20 cellular contexts compared by ENCODE assay signal in the genomic region with DNA sequence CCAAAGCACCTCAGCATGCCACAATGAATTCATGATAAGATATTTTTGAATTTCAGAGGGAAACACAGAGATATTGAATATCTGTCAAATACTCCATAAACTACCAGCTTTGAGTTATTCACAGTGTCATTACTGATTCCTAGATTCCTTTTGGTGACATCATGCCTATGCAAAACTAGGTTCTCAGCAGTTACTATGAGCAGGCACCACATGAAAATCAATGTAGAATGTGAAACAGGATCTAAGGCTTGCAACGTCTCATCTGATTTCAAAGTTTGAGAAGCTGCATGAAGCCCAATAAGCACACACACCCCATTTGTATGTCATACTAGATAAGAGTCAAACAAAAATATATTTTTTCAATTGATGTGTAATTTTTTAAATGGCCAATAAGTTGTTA.
DNase-seq lines count a peak whose midpoint lies in the region; ATAC-seq and TF ChIP-seq lines count a peak whose summit lies in the region.
"Had no signal": no experiment of that assay in that cellular context is flagged by ENCODE, and none has a peak within 500 bp of the region (broad histone marks: within the 10 kb centered on the region; RNA-seq: fewer than 3 reads in every experiment).

No MANE protein-coding gene starts in this region.

- no peak overlapping the region for H4K5ac ChIP-seq in mesendoderm (ENCODE audit: low read length)

- H3K4me1 ChIP-seq in HCT116 (ENCODE audit: control insufficient read depth in 1 of 2, insufficient read depth in 2 of 2, low read length in 2 of 2), result peaks cover 62 to 69% of the 10 kb centered on the region in 2 experiments
- H3K4me1 ChIP-seq in mesendoderm (ENCODE audit: control insufficient read depth, low read depth, low read length), result no peaks in the 10 kb centered on the region
- H3K4me1 ChIP-seq: BLaER1 had no signal

- H3K4me3 ChIP-seq in HCT116 (replicated peaks in 1 of 2; ENCODE audit: low read depth in 1 of 2, low read length in 2 of 2), result no peak overlapping the region
- H3K4me3 ChIP-seq in choroid plexus epithelial cell (ENCODE audit: low read depth, low read length), result no peak overlapping the region
- no peak overlapping the region for H3K4me3 ChIP-seq in mesendoderm (ENCODE audit: low read length)
- H3K4me3 ChIP-seq: BLaER1, GM12878, GM23338 had no signal

- H2BK5ac ChIP-seq in mesendoderm (ENCODE audit: low read length), result no peak overlapping the region

- intact Hi-C loops in HCT116 (cut with micrococcal nuclease), result no loop called here

- POLR2A ChIA-PET in HCT116 (lab: Charles Lee), result interaction anchor here (0.6 kb wide), 1 partner anchor 428 kb away, joined by 4 read pairs; no protein-coding TSS in a partner anchor

- WGBS in mesendoderm (ENCODE audit: extremely low coverage, insufficient coverage, low lambda C conversion rate), result no CpG with 5 or more reads among the region's 1 CpG

- H3K27ac ChIP-seq in HCT116 (ENCODE audit: low read depth, low read length) (peak overlapping the region; percentile 92; the same call in 1 of the 2 replicates), mesendoderm (ENCODE audit: low read depth, low read length) (no peak overlapping the region)
- H3K27ac ChIP-seq: BLaER1, C4-2B had no signal

- no peaks in the 10 kb centered on the region for H3K9me3 ChIP-seq in HCT116 (ENCODE audit: control insufficient read depth in 1 of 2, insufficient read depth in 1 of 2, low read depth in 1 of 2, low read length in 2 of 2)
- H3K9me3 ChIP-seq: BLaER1, Caco-2 had no signal

- no peak overlapping the region for H3K4me2 ChIP-seq in HCT116 (ENCODE audit: low read length)
- H3K4me2 ChIP-seq in mesendoderm (ENCODE audit: low read length), result no peak overlapping the region
- H3K4me2 ChIP-seq: BLaER1, GM23338 had no signal

- RAD21 ChIA-PET in HCT116 (lab: Charles Lee; ENCODE audit: low non-redundant PET in 1 of 2, low total read pairs in 2 of 2, uncharacterized antibody in 2 of 2, unreplicated experiment in 2 of 2), result no interaction called here

- H2BK120ac ChIP-seq in mesendoderm (ENCODE audit: low read depth, low read length), result no peak overlapping the region

- DNase-seq in HCT116 (ENCODE audit: low read depth, low spot score) (no peak), LHCN-M2 (ENCODE audit: low read depth) (peak; percentile 24), choroid plexus epithelial cell (ENCODE audit: low read depth) (peak; percentile 54), mesendoderm (peak; percentile 15), AG08395 (ENCODE audit: low spot score) (no peak), SW 1271 (lab: John Stamatoyannopoulos, UW) (no peak)
- no peak for DNase-seq in activated naive CD4-positive, alpha-beta T cell treated with anti-CD3 and anti-CD28 coated beads, Interleukin-2, amount 50 U/mL, for 16 hours
- DNase-seq: Caco-2; CD4-positive, CD25-positive, alpha-beta regulatory T cell; CD8-positive, alpha-beta T cell; DMS153; DND-41; GDM1; H9; HFFc6 had no signal

- no peak for TF ChIP-seq CTCF in HCT116 (IDR thresholded peaks at IDR 0.05 in 2 of 3, conservative IDR thresholded peaks at IDR 0.05 in 1 of 3; ENCODE audit: borderline replicate concordance in 1 of 3, insufficient read depth in 1 of 3, low read depth in 2 of 3, low read length in 2 of 3)
- TF ChIP-seq CTCF in choroid plexus epithelial cell (conservative IDR thresholded peaks at IDR 0.05; ENCODE audit: low read depth, low read length), result no peak

- TF ChIP-seq POLR2A in HCT116 (IDR thresholded peaks at IDR 0.05; ENCODE audit: borderline replicate concordance, extremely low read depth, insufficient read depth, insufficient read length), result no peak

- no peak overlapping the region for H3K23ac ChIP-seq in mesendoderm (ENCODE audit: low read length)

- no peak overlapping the region for H3K56ac ChIP-seq in mesendoderm (ENCODE audit: low read length)

- H3K9ac ChIP-seq in HCT116 (ENCODE audit: low read length) (no peak overlapping the region), mesendoderm (ENCODE audit: low read length) (no peak overlapping the region)
- H3K9ac ChIP-seq: BLaER1 had no signal

- no peak overlapping the region for H2AFZ ChIP-seq in HCT116 (ENCODE audit: low read depth, low read length, poor library complexity, severe bottlenecking)
- H2AFZ ChIP-seq: GM23338 had no signal

- no TSS peak for BruUV-seq in HCT116 (replicated peaks; lab: Mats Ljungman, UMichigan)

- no peak overlapping the region for H4K8ac ChIP-seq in mesendoderm (ENCODE audit: low read depth, low read length)

- H2BK15ac ChIP-seq in mesendoderm (replicated peaks; ENCODE audit: low read depth), result no peak overlapping the region

- H3K27me3 ChIP-seq in HCT116 (ENCODE audit: insufficient read depth, low read length), result no peaks in the 10 kb centered on the region
- H3K27me3 ChIP-seq in mesendoderm (ENCODE audit: insufficient read depth, low read length, poor library complexity), result no peaks in the 10 kb centered on the region
- H3K27me3 ChIP-seq: BLaER1 had no signal

- no peak for TF ChIP-seq RAD21 in HCT116 (IDR thresholded peaks at IDR 0.05; ENCODE audit: low read depth)

- H3K18ac ChIP-seq in mesendoderm (ENCODE audit: low read length), result no peak overlapping the region

- CTCF ChIA-PET in HCT116 (lab: Charles Lee), result no interaction called here

- no peaks in the 10 kb centered on the region for H3K79me1 ChIP-seq in mesendoderm (ENCODE audit: low read length)

- ATAC-seq in HCT116, result no peak
- no peak for ATAC-seq in SK-N-SH treated with all-trans-retinoic acid at 6 μM for 48 hours
- ATAC-seq: CD8-positive, alpha-beta T cell; GM12878; GM23338 had no signal

- H3K4ac ChIP-seq in mesendoderm (ENCODE audit: low read depth, low read length), result no peak overlapping the region

- H3K9me2 ChIP-seq in HCT116 (ENCODE audit: insufficient read depth), result no peaks in the 10 kb centered on the region

- no peaks in the 10 kb centered on the region for H3K36me3 ChIP-seq in HCT116 (ENCODE audit: control insufficient read depth in 1 of 2, insufficient read depth in 2 of 2, low read length in 2 of 2)
- no peaks in the 10 kb centered on the region for H3K36me3 ChIP-seq in mesendoderm (ENCODE audit: control insufficient read depth, insufficient read depth, low read length)
- H3K36me3 ChIP-seq: BLaER1 had no signal

- H4K20me1 ChIP-seq in HCT116 (ENCODE audit: insufficient read depth), result no peaks in the 10 kb centered on the region
- H4K20me1 ChIP-seq: BLaER1 had no signal

- no peaks in the 10 kb centered on the region for H3K79me2 ChIP-seq in HCT116 (ENCODE audit: insufficient read depth, low read length)
- no peaks in the 10 kb centered on the region for H3K79me2 ChIP-seq in mesendoderm (ENCODE audit: control insufficient read depth, insufficient read depth, low read length)

- no peak overlapping the region for H2AK5ac ChIP-seq in mesendoderm (ENCODE audit: low read length)

TF ChIP-seq in HCT116, 20 proteins besides CTCF, POLR2A, EP300 and RAD21:
- TF ChIP-seq CEBPB (IDR thresholded peaks at IDR 0.05; ENCODE audit: low read depth), result peak; percentile 25; the same call in 1 of the 2 replicates
- TF ChIP-seq EZH2 (IDR thresholded peaks at IDR 0.05), result no peak

TF ChIP-seq in SK-N-SH treated with all-trans-retinoic acid at 6 μM for 48 hours, 23 proteins besides CTCF, POLR2A, EP300 and RAD21 (continues in another document):
- TF ChIP-seq ZC3H10 (CRISPR knock-in tag; IDR thresholded peaks at IDR 0.05) (no peak), ZFP30 (CRISPR knock-in tag; IDR thresholded peaks at IDR 0.05) (no peak), ISL1 (CRISPR knock-in tag; IDR thresholded peaks at IDR 0.05) (no peak), PPARA (CRISPR knock-in tag; IDR thresholded peaks at IDR 0.05; ENCODE audit: borderline replicate concordance) (no peak), ZNF565 (CRISPR knock-in tag; conservative IDR thresholded peaks at IDR 0.05; ENCODE audit: low read depth) (no peak)
- TF ChIP-seq, protein P1, sequence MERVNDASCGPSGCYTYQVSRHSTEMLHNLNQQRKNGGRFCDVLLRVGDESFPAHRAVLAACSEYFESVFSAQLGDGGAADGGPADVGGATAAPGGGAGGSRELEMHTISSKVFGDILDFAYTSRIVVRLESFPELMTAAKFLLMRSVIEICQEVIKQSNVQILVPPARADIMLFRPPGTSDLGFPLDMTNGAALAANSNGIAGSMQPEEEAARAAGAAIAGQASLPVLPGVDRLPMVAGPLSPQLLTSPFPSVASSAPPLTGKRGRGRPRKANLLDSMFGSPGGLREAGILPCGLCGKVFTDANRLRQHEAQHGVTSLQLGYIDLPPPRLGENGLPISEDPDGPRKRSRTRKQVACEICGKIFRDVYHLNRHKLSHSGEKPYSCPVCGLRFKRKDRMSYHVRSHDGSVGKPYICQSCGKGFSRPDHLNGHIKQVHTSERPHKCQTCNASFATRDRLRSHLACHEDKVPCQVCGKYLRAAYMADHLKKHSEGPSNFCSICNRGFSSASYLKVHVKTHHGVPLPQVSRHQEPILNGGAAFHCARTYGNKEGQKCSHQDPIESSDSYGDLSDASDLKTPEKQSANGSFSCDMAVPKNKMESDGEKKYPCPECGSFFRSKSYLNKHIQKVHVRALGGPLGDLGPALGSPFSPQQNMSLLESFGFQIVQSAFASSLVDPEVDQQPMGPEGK (CRISPR knock-in tag; IDR thresholded peaks at IDR 0.05; ENCODE audit: borderline replicate concordance), result no peak
- TF ChIP-seq, protein P2, sequence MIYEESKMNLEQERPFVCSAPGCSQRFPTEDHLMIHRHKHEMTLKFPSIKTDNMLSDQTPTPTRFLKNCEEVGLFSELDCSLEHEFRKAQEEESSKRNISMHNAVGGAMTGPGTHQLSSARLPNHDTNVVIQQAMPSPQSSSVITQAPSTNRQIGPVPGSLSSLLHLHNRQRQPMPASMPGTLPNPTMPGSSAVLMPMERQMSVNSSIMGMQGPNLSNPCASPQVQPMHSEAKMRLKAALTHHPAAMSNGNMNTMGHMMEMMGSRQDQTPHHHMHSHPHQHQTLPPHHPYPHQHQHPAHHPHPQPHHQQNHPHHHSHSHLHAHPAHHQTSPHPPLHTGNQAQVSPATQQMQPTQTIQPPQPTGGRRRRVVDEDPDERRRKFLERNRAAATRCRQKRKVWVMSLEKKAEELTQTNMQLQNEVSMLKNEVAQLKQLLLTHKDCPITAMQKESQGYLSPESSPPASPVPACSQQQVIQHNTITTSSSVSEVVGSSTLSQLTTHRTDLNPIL (CRISPR knock-in tag; IDR thresholded peaks at IDR 0.05; ENCODE audit: low read depth), result no peak
- TF ChIP-seq, protein P3, sequence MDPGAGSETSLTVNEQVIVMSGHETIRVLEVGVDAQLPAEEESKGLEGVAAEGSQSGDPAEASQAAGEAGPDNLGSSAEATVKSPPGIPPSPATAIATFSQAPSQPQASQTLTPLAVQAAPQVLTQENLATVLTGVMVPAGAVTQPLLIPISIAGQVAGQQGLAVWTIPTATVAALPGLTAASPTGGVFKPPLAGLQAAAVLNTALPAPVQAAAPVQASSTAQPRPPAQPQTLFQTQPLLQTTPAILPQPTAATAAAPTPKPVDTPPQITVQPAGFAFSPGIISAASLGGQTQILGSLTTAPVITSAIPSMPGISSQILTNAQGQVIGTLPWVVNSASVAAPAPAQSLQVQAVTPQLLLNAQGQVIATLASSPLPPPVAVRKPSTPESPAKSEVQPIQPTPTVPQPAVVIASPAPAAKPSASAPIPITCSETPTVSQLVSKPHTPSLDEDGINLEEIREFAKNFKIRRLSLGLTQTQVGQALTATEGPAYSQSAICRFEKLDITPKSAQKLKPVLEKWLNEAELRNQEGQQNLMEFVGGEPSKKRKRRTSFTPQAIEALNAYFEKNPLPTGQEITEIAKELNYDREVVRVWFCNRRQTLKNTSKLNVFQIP (CRISPR knock-in tag; IDR thresholded peaks at IDR 0.05; ENCODE audit: borderline replicate concordance, low read depth), result no peak

Comparison
In these comparisons a context has a peak if more than half of its experiments do, and no peak if none do; other contexts are left out.
1. DNase-seq: peak in LHCN-M2 (single experiment), choroid plexus epithelial cell (single experiment) and mesendoderm (single experiment); none in HCT116 (single experiment), activated naive CD4-positive, alpha-beta T cell treated with anti-CD3 and anti-CD28 coated beads, Interleukin-2, amount 50 U/mL, for 16 hours (single experiment), AG08395 (single experiment) and SW 1271 (0 of 2).